ENCODE assay signal across 9 cellular contexts in genomic region chr3:197001972-197002700, GRCh38. TPM values are rescaled to one million over a fixed set of nuclear protein-coding genes. Genes with fewer than 3 reads are reported as not detected.
DNase-seq lines count a peak whose midpoint lies in the region; ATAC-seq, FAIRE-seq and TF ChIP-seq lines count a peak whose summit lies in the region.
"Had no signal": no experiment of that assay in that cellular context is flagged by ENCODE, and none has a peak within 500 bp of the region (broad histone marks: within the 10 kb centered on the region; RNA-seq: fewer than 3 reads in every experiment).

No MANE protein-coding gene starts in this region.

- DNase-seq in activated CD4-positive, alpha-beta T cell treated with anti-CD3 and anti-CD28 coated beads, Interleukin-2, amount 10 ng/mL, durations not matched to agents 7 days and 5 days, result no peak
- DNase-seq in activated CD4-positive, alpha-beta T cell treated with anti-CD3 and anti-CD28 coated beads, Interleukin-2, amount 50 U/mL, for 48 hours, result no peak
- peak; percentile 33 for DNase-seq in NCI-H2171 (lab: John Stamatoyannopoulos, UW)
- peak; percentile 30 to 55 for DNase-seq in uterus
- DNase-seq in urothelium cell line (ENCODE audit: low spot score), result no peak

- intact Hi-C loops in uterus (cut with DNase I; ENCODE audit: low total_unique reads), result loop anchor here (10.0 kb wide), 1 partner anchor 183 kb away; no protein-coding TSS in a partner anchor

- H3K4me1 Mint-ChIP-seq in activated CD4-positive, alpha-beta T cell treated with anti-CD3 and anti-CD28 coated beads, Interleukin-2, amount 10 ng/mL, durations not matched to agents 7 days and 5 days, result peaks cover 18% of the 10 kb centered on the region

- no peak for ATAC-seq in HG02798 (IDR thresholded peaks at IDR 0.05; ENCODE audit: poor library complexity, unreplicated experiment)

- TF ChIP-seq POLR2A in uterus (IDR thresholded peaks at IDR 0.05), result no peak

- POLR2A ChIA-PET in activated CD4-positive, alpha-beta T cell treated with anti-CD3 and anti-CD28 coated beads, Interleukin-2, amount 10 ng/mL, durations not matched to agents 7 days and 5 days (lab: Charles Lee), result no interaction called here

- no peaks in the 10 kb centered on the region for H3K27me3 Mint-ChIP-seq in activated CD4-positive, alpha-beta T cell treated with anti-CD3 and anti-CD28 coated beads, Interleukin-2, amount 10 ng/mL, durations not matched to agents 7 days and 5 days

- H3K27ac ChIP-seq in cingulate gyrus (ENCODE audit: low read depth, low read length), result peak overlapping the region; percentile 29
- peak overlapping the region; percentile 10 for H3K27ac ChIP-seq in mesodermal cell (ENCODE audit: low read depth, low read length, severe bottlenecking)
- peak overlapping the region; percentile 85 to 94 for H3K27ac ChIP-seq in uterus

- H3K4me3 ChIP-seq in mesodermal cell (ENCODE audit: extremely low read depth, insufficient read depth, low read length, poor library complexity, severe bottlenecking) (peak overlapping the region; percentile 11), uterus (peak overlapping the region; percentile 33 to 52)

- no peaks in the 10 kb centered on the region for H3K4me1 ChIP-seq in mesodermal cell (ENCODE audit: control insufficient read depth, insufficient read depth, low read length, poor library complexity, severe bottlenecking)
- no peaks in the 10 kb centered on the region for H3K4me1 ChIP-seq in uterus

- peak overlapping the region; percentile 74 for H3K4me3 Mint-ChIP-seq in activated CD4-positive, alpha-beta T cell treated with anti-CD3 and anti-CD28 coated beads, Interleukin-2, amount 10 ng/mL, durations not matched to agents 7 days and 5 days

- CTCF ChIA-PET in activated CD4-positive, alpha-beta T cell treated with anti-CD3 and anti-CD28 coated beads, Interleukin-2, amount 10 ng/mL, durations not matched to agents 7 days and 5 days (lab: Charles Lee), result interaction anchor here (0.6 to 1.0 kb wide), 4 partner anchors 19 to 556 kb away, joined by 3 to 4 read pairs (median 3); no protein-coding TSS in a partner anchor

- no peak for TF ChIP-seq CTCF in uterus (IDR thresholded peaks at IDR 0.05)

- H3K27me3 ChIP-seq in uterus, result no peaks in the 10 kb centered on the region

- no peaks in the 10 kb centered on the region for H3K9me3 Mint-ChIP-seq in activated CD4-positive, alpha-beta T cell treated with anti-CD3 and anti-CD28 coated beads, Interleukin-2, amount 10 ng/mL, durations not matched to agents 7 days and 5 days

- H3K27ac Mint-ChIP-seq in activated CD4-positive, alpha-beta T cell treated with anti-CD3 and anti-CD28 coated beads, Interleukin-2, amount 10 ng/mL, durations not matched to agents 7 days and 5 days, result peak overlapping the region; percentile 83

- 75 to 77% methylated on average over 26 to 42 of the region's 55 CpGs for WGBS in mesodermal cell (ENCODE audit: insufficient coverage in 2 of 2), 2 experiments

- H3K36me3 ChIP-seq in mesodermal cell (ENCODE audit: control insufficient read depth, insufficient read depth, low read length), result no peaks in the 10 kb centered on the region
- no peaks in the 10 kb centered on the region for H3K36me3 ChIP-seq in uterus

- H3K9me3 ChIP-seq in mesodermal cell (ENCODE audit: control insufficient read depth, low read length), result no peaks in the 10 kb centered on the region
- H3K9me3 ChIP-seq in uterus, result no peaks in the 10 kb centered on the region

- H3K36me3 Mint-ChIP-seq in activated CD4-positive, alpha-beta T cell treated with anti-CD3 and anti-CD28 coated beads, Interleukin-2, amount 10 ng/mL, durations not matched to agents 7 days and 5 days (ENCODE audit: low read depth), result no peaks in the 10 kb centered on the region

- FAIRE-seq in urothelium cell line (lab: Jason Lieb, UNC), result no peak
- FAIRE-seq: endometrium had no signal

RNA-seq across cellular contexts. Expression of gene MELTF, which starts 27.5 kb away (rescaled TPM):
- total RNA-seq in activated CD4-positive, alpha-beta T cell treated with anti-CD3 and anti-CD28 coated beads, Interleukin-2, amount 10 ng/mL, durations not matched to agents 7 days and 5 days, result 1 to 10 TPM; 4.8 to 6.4 TPM
- polyA plus RNA-seq in mesodermal cell (2013, experiment 1 of 2), result 16.4 TPM
- 11.8 TPM for polyA plus RNA-seq in mesodermal cell (2013, experiment 2 of 2)
- 10 to 100 TPM in 2 of 4 donors, 1 to 10 TPM in 1, under 1 TPM in 1; 0.77 to 18.0 (median 6.3) TPM for total RNA-seq in uterus

RNA-seq across cellular contexts. Expression of gene PIGZ, which starts 33.5 kb away (rescaled TPM):
- 1 to 10 TPM; 2.6 to 2.7 TPM for total RNA-seq in activated CD4-positive, alpha-beta T cell treated with anti-CD3 and anti-CD28 coated beads, Interleukin-2, amount 10 ng/mL, durations not matched to agents 7 days and 5 days
- 0.44 TPM for polyA plus RNA-seq in mesodermal cell (2013, experiment 1 of 2)
- polyA plus RNA-seq in mesodermal cell (2013, experiment 2 of 2), result 0.25 TPM
- total RNA-seq in uterus, result 10 to 100 TPM in 1 of 4 donors, 1 to 10 TPM in 2, under 1 TPM in 1; 0.29 to 21.5 (median 2.3) TPM

RNA-seq across cellular contexts. Expression of gene NCBP2, which starts 59.8 kb away (rescaled TPM):
- total RNA-seq in activated CD4-positive, alpha-beta T cell treated with anti-CD3 and anti-CD28 coated beads, Interleukin-2, amount 10 ng/mL, durations not matched to agents 7 days and 5 days, result 10 to 100 TPM; 53.4 to 57.1 TPM
- 75.5 TPM for polyA plus RNA-seq in mesodermal cell (2013, experiment 1 of 2)
- 78.9 TPM for polyA plus RNA-seq in mesodermal cell (2013, experiment 2 of 2)
- total RNA-seq in uterus, result 10 to 100 TPM in 3 of 4 donors, 1 to 10 TPM in 1; 4.1 to 67.2 (median 49.5) TPM

Comparison
In these comparisons a context has a peak if more than half of its experiments do, and no peak if none do; other contexts are left out.
1. DNase-seq: peak in NCI-H2171 (single experiment) and uterus (2 of 2); none in activated CD4-positive, alpha-beta T cell treated with anti-CD3 and anti-CD28 coated beads, Interleukin-2, amount 10 ng/mL, durations not matched to agents 7 days and 5 days (single experiment), activated CD4-positive, alpha-beta T cell treated with anti-CD3 and anti-CD28 coated beads, Interleukin-2, amount 50 U/mL, for 48 hours (0 of 2) and urothelium cell line (single experiment).
2. H3K27ac ChIP-seq: peak in every context shown above with its lines; median percentile 90 in uterus; 29 in cingulate gyrus; 10 in mesodermal cell.